17 cellular contexts compared by ENCODE assay signal in the genomic region with DNA sequence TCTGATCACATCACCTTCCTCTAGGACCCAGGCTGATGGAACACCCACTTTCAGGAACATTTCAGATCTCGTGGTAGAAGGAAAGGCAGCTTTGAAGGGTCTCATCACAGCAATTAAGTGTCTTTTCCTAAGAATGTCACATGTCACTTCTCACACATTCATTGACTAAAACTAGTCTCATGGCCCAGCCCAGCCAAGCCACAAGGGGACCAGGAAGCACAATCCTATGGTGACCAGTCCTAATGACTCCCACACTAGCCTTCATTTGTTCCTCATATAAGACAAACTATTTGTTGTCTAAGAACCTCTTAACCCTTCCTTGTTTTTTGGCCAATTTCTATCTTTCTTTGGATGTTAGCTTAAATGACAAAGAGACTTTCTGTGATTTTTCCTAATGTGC. TPM values are rescaled to one million over a fixed set of nuclear protein-coding genes. Genes with fewer than 3 reads are reported as not detected.
DNase-seq lines count a peak whose midpoint lies in the region; ATAC-seq and TF ChIP-seq lines count a peak whose summit lies in the region.
"Had no signal": no experiment of that assay in that cellular context is flagged by ENCODE, and none has a peak within 500 bp of the region (broad histone marks: within the 10 kb centered on the region; RNA-seq: fewer than 3 reads in every experiment).

No MANE protein-coding gene starts in this region.

- H3K27me3 ChIP-seq in upper lobe of right lung, result no peaks in the 10 kb centered on the region
- no peaks in the 10 kb centered on the region for H3K27me3 ChIP-seq in esophagus squamous epithelium

- WGBS in esophagus squamous epithelium, 2 donors, result 87 to 88% methylated on average over 1 of the region's 1 CpG

- H3K9me3 Mint-ChIP-seq in mesothelial cell of epicardium, result peaks cover 13% of the 10 kb centered on the region

- no peak overlapping the region for H3K4me3 Mint-ChIP-seq in T-helper 17 cell
- no peak overlapping the region for H3K4me3 Mint-ChIP-seq in mesothelial cell of epicardium
- H3K4me3 Mint-ChIP-seq: CD8-positive, alpha-beta T cell; HFFc6 had no signal

- intact Hi-C loops in upper lobe of right lung (cut with DNase I), result no loop called here
- intact Hi-C loops in esophagus squamous epithelium (cut with DNase I), result no loop called here

- peak; percentile 74 for DNase-seq in CD1c-positive myeloid dendritic cell (ENCODE audit: extremely low spot score)
- DNase-seq in T-helper 17 cell, result no peak
- DNase-seq in mesothelial cell of epicardium (ENCODE audit: low spot score in 2 of 2, unreplicated experiment in 2 of 2), result no peak
- DNase-seq in upper lobe of right lung, result no peak
- no peak for DNase-seq in esophagus squamous epithelium (lab: John Stamatoyannopoulos, UW)
- no peak for DNase-seq in DMS53 treated with DMSO at 0.1 percent for 48 hours (lab: John Stamatoyannopoulos, UW; ENCODE audit: unreplicated experiment)
- DNase-seq in HT-29 (ENCODE audit: low spot score), result no peak
- DNase-seq: 8988T; AML-193; CD8-positive, alpha-beta T cell; COR-L47; DMS153; HCEC 1CT; HFFc6; KBM-7 had no signal

- H3K36me3 ChIP-seq in upper lobe of right lung, result no peaks in the 10 kb centered on the region
- H3K36me3 ChIP-seq in esophagus squamous epithelium, result peaks cover 0 to 5% (median 0%) of the 10 kb centered on the region in 3 donors
- H3K36me3 ChIP-seq: BLaER1 treated with 17β-estradiol and CSF1 and Interleukin-3, amounts not matched to agents 10 nM and 100 nM had no signal

- H3K9me3 ChIP-seq in T-helper 17 cell (ENCODE audit: control insufficient read depth, low read length, poor library complexity, severe bottlenecking) (no peaks in the 10 kb centered on the region), upper lobe of right lung (no peaks in the 10 kb centered on the region), esophagus squamous epithelium (no peaks in the 10 kb centered on the region)

- TF ChIP-seq POLR2A in esophagus squamous epithelium (IDR thresholded peaks at IDR 0.05), result no peak

- H3K36me3 Mint-ChIP-seq in T-helper 17 cell (ENCODE audit: low read depth), result peaks cover 4% of the 10 kb centered on the region
- peaks cover 9% of the 10 kb centered on the region for H3K36me3 Mint-ChIP-seq in mesothelial cell of epicardium

- H3K4me1 ChIP-seq in upper lobe of right lung (peaks cover 11% of the 10 kb centered on the region), esophagus squamous epithelium (peaks cover 4 to 26% (median 6%) of the 10 kb centered on the region in 3 donors)

- no peaks in the 10 kb centered on the region for H3K27me3 Mint-ChIP-seq in T-helper 17 cell
- no peaks in the 10 kb centered on the region for H3K27me3 Mint-ChIP-seq in mesothelial cell of epicardium (ENCODE audit: low read depth)

- H3K27ac ChIP-seq in upper lobe of right lung (no peak overlapping the region), esophagus squamous epithelium (peak overlapping the region in 1 of 4 donors; percentile 43)
- H3K27ac ChIP-seq: BLaER1 treated with 17β-estradiol and CSF1 and Interleukin-3, amounts not matched to agents 10 nM and 100 nM; HL-60 had no signal

- no peak overlapping the region for H3K4me3 ChIP-seq in upper lobe of right lung
- no peak overlapping the region for H3K4me3 ChIP-seq in esophagus squamous epithelium
- H3K4me3 ChIP-seq: BLaER1 treated with 17β-estradiol and CSF1 and Interleukin-3, amounts not matched to agents 10 nM and 100 nM had no signal

- ATAC-seq in T-helper 17 cell, result no peak
- ATAC-seq in upper lobe of right lung, result peak; percentile 53
- ATAC-seq: CD8-positive, alpha-beta T cell had no signal

- peak overlapping the region; percentile 54 for H3K27ac Mint-ChIP-seq in T-helper 17 cell
- H3K27ac Mint-ChIP-seq in mesothelial cell of epicardium, result peak overlapping the region; percentile 70
- H3K27ac Mint-ChIP-seq: HFFc6 had no signal

- TF ChIP-seq CTCF in mesothelial cell of epicardium (IDR thresholded peaks at IDR 0.05; ENCODE audit: unreplicated experiment) (no peak), upper lobe of right lung (IDR thresholded peaks at IDR 0.05) (no peak), esophagus squamous epithelium (IDR thresholded peaks at IDR 0.05) (no peak)

- H3K4me1 Mint-ChIP-seq in T-helper 17 cell (peaks cover 32% of the 10 kb centered on the region), mesothelial cell of epicardium (peaks cover 30% of the 10 kb centered on the region)

RNA-seq across cellular contexts. Expression of gene JUN, which starts 6.5 kb away (rescaled TPM):
- 1,000 to 10,000 TPM; 1,878 to 2,007 TPM for total RNA-seq in T-helper 17 cell
- 242 to 245 TPM (median 245 TPM) in 3 replicates for total RNA-seq in mesothelial cell of epicardium
- 112 TPM for total RNA-seq in upper lobe of right lung
- 100 to 1,000 TPM in 1 of 4 donors, 10 to 100 TPM in 3; 48.5 to 128 (median 66.1) TPM for total RNA-seq in esophagus squamous epithelium
- total RNA-seq in HT-29 (2014; rRNA removed; shearing (Covaris generic)), result 531 and 547 TPM in 2 replicates
